Comparison of ENCODE assay signal across 27 cellular contexts in genomic region chr1:246246430-246246829, GRCh38.
"Had no signal": no experiment of that assay in that cellular context is flagged by ENCODE, and none has a peak within 500 bp of the region (broad histone marks: within the 10 kb centered on the region; RNA-seq: fewer than 3 reads in every experiment).

No MANE protein-coding gene starts in this region.

- H3K27ac ChIP-seq: ascending aorta, prostate gland, right atrium auricular region, skin epidermis, stomach, testis, upper lobe of left lung, VCaP had no signal

- H3K4me1 ChIP-seq: ascending aorta, prostate gland, right atrium auricular region, stomach, testis, upper lobe of left lung had no signal

- H3K36me3 ChIP-seq: ascending aorta, prostate gland, right atrium auricular region, stomach, upper lobe of left lung had no signal

- H3K27me3 ChIP-seq: ascending aorta, right atrium auricular region, stomach, testis, upper lobe of left lung had no signal

- H3K9me3 ChIP-seq: ascending aorta, prostate gland, right atrium auricular region, stomach, testis, upper lobe of left lung had no signal

- H3K4me3 ChIP-seq: ascending aorta, lung, prostate gland, right atrium auricular region, skin epidermis, stomach, testis, upper lobe of left lung had no signal

- ATAC-seq: left lobe of liver had no signal

- DNase-seq: activated CD4-positive, alpha-beta T cell treated with anti-CD3 and anti-CD28 coated beads, Interleukin-2, amount 50 U/mL, for 1 hour; activated CD4-positive, CD25-positive, alpha-beta regulatory T cell treated with anti-CD3 and anti-CD28 coated beads, Interleukin-2, amount 50 U/mL, for 72 hours; activated CD8-positive, alpha-beta memory T cell treated with anti-CD3 and anti-CD28 coated beads, Interleukin-2, amount 50 U/mL, for 4 hours; activated effector memory CD4-positive, alpha-beta T cell treated with Interleukin-2 at 50 U/mL for 16 hours; activated naive CD4-positive, alpha-beta T cell treated with anti-CD3 and anti-CD28 coated beads, Interleukin-2, amount 10 ng/mL, durations not matched to agents 7 days and 5 days; activated T-cell treated with anti-CD3 and anti-CD28 coated beads, Interleukin-2, amount 50 U/mL, for 48 hours; cerebellar nuclear complex; dermis blood vessel endothelial cell; effector memory CD4-positive, alpha-beta T cell; foreskin melanocyte; head of caudate nucleus; midbrain; nephron progenitor cell; occipital lobe; stimulated activated CD4-positive, alpha-beta T cell treated with anti-CD3 and anti-CD28 coated beads, Interleukin-15, amount 100 ng/mL, for 24 hours; stimulated activated CD4-positive, alpha-beta T cell treated with anti-CD3 and anti-CD28 coated beads, Interleukin-2, amount 100 ng/mL, for 48 hours; stomach; T1000; testis; upper lobe of left lung had no signal
